Comparison of ENCODE assay signal across 1 cellular context in genomic region chr6:47196113-47196512, GRCh38.
TF ChIP-seq lines count a peak whose summit lies in the region.

No MANE protein-coding gene starts in this region.

TF ChIP-seq in IMR-90, 13 proteins besides CTCF, POLR2A, EP300 and RAD21:
- TF ChIP-seq SMC3 (IDR thresholded peaks at IDR 0.05; ENCODE audit: low read depth, low read length) (no peak), MAFK (IDR thresholded peaks at IDR 0.05; ENCODE audit: low read depth, low read length) (no peak), BHLHE40 (IDR thresholded peaks at IDR 0.05; ENCODE audit: low read depth, low read length) (no peak), CEBPB (IDR thresholded peaks at IDR 0.05; ENCODE audit: low read depth, low read length) (no peak), MAZ (IDR thresholded peaks at IDR 0.05; ENCODE audit: borderline replicate concordance, low read depth, low read length) (no peak), FOS (IDR thresholded peaks at IDR 0.05; ENCODE audit: low read depth, low read length) (no peak), CHD1 (IDR thresholded peaks at IDR 0.05; ENCODE audit: low read depth, low read length) (no peak), RCOR1 (IDR thresholded peaks at IDR 0.05; ENCODE audit: insufficient replicate concordance, low read length) (no peak), RFX5 (IDR thresholded peaks at IDR 0.05; ENCODE audit: low read depth, low read length) (no peak), USF2 (IDR thresholded peaks at IDR 0.05; ENCODE audit: low read depth, low read length) (no peak), MXI1 (IDR thresholded peaks at IDR 0.05; ENCODE audit: borderline replicate concordance, low read depth, low read length) (no peak), NFE2L2 (IDR thresholded peaks at IDR 0.05; ENCODE audit: low read depth, low read length) (no peak)
- TF ChIP-seq, protein P1, sequence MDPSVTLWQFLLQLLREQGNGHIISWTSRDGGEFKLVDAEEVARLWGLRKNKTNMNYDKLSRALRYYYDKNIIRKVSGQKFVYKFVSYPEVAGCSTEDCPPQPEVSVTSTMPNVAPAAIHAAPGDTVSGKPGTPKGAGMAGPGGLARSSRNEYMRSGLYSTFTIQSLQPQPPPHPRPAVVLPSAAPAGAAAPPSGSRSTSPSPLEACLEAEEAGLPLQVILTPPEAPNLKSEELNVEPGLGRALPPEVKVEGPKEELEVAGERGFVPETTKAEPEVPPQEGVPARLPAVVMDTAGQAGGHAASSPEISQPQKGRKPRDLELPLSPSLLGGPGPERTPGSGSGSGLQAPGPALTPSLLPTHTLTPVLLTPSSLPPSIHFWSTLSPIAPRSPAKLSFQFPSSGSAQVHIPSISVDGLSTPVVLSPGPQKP (IDR thresholded peaks at IDR 0.05; ENCODE audit: borderline replicate concordance, low read depth, low read length): no peak
